Comparison of ENCODE assay signal across 24 cellular contexts in genomic region chr16:10834130-10834529, GRCh38. TPM values are rescaled to one million over a fixed set of nuclear protein-coding genes. Genes with fewer than 3 reads are reported as not detected.
DNase-seq lines count a peak whose midpoint lies in the region; ATAC-seq, FAIRE-seq and TF ChIP-seq lines count a peak whose summit lies in the region.
"Had no signal": no experiment of that assay in that cellular context is flagged by ENCODE, and none has a peak within 500 bp of the region (broad histone marks: within the 10 kb centered on the region; RNA-seq: fewer than 3 reads in every experiment).

No MANE protein-coding gene starts in this region.

- H3K4me1 ChIP-seq in Peyer's patch: peaks cover 0 to 9% (median 0%) of the 10 kb centered on the region in 4 donors
- no peaks in the 10 kb centered on the region for H3K4me1 ChIP-seq in A673 (ENCODE audit: insufficient read depth, low read length, poor library complexity, severe bottlenecking)

- peaks cover 3% of the 10 kb centered on the region for H3K36me3 Mint-ChIP-seq in memory B cell
- peaks cover 6% of the 10 kb centered on the region for H3K36me3 Mint-ChIP-seq in stimulated activated memory B cell treated with anti-CD40 and anti-IgM and Interleukin-4, amounts not matched to agents 10 μg/mL and 1 μg/mL and 100 μg/mL, for 72 hours

- peaks cover 25% of the 10 kb centered on the region for H3K4me1 Mint-ChIP-seq in memory B cell
- H3K4me1 Mint-ChIP-seq in stimulated activated memory B cell treated with anti-CD40 and anti-IgM and Interleukin-4, amounts not matched to agents 10 μg/mL and 1 μg/mL and 100 μg/mL, for 72 hours: peaks cover 74% of the 10 kb centered on the region

- POLR2A ChIA-PET in A673 (lab: Charles Lee; ENCODE audit: low non-redundant PET): no interaction called here

- BruUV-seq in A673 (replicated peaks; lab: Mats Ljungman, UMichigan): no TSS peak

- ATAC-seq in memory B cell (ENCODE audit: low read depth) (no peak), HG02981 (IDR thresholded peaks at IDR 0.05; ENCODE audit: unreplicated experiment) (no peak)
- no peak for ATAC-seq in stimulated activated memory B cell treated with anti-CD40 and anti-IgM and Interleukin-4, amounts not matched to agents 10 μg/mL and 1 μg/mL and 100 μg/mL, for 72 hours

- DNase-seq in GM12891 (ENCODE audit: insufficient read length, low spot score): no peak
- DNase-seq in Peyer's patch: peak in 2 of 3 donors; percentile 75 to 79
- DNase-seq in memory B cell (ENCODE audit: low spot score in 2 of 2): no peak
- DNase-seq in A673 (ENCODE audit: low spot score): no peak
- no peak for DNase-seq in NCI-H446 (lab: John Stamatoyannopoulos, UW)
- DNase-seq: CD4-positive, alpha-beta T cell; COR-L47; DMS79; GM23248; H9; HFFc6; Karpas-422; MV-4-11; NCI-H1105 treated with DMSO at 0.1 percent for 48 hours; NCI-H2029 treated with DMSO at 0.1 percent for 48 hours; NCI-H226; NCI-H524 treated with DMSO at 0.1 percent for 48 hours; SHP77 had no signal

- TF ChIP-seq CTCF in Peyer's patch (IDR thresholded peaks at IDR 0.05): no peak
- TF ChIP-seq CTCF in A673 (conservative IDR thresholded peaks at IDR 0.05; ENCODE audit: low read depth, low read length): no peak

- H3K27ac Mint-ChIP-seq in memory B cell: peak overlapping the region; percentile 32
- H3K27ac Mint-ChIP-seq in stimulated activated memory B cell treated with anti-CD40 and anti-IgM and Interleukin-4, amounts not matched to agents 10 μg/mL and 1 μg/mL and 100 μg/mL, for 72 hours: peak overlapping the region; percentile 71
- H3K27ac Mint-ChIP-seq: CD4-positive, alpha-beta T cell; HFFc6 had no signal

- H3K4me3 ChIP-seq in Peyer's patch (no peak overlapping the region), A673 (ENCODE audit: low read depth, low read length, poor library complexity, severe bottlenecking) (no peak overlapping the region)
- H3K4me3 ChIP-seq: BLaER1, GM23248, SK-N-MC had no signal

- H3K4me3 Mint-ChIP-seq in memory B cell: no peak overlapping the region
- no peak overlapping the region for H3K4me3 Mint-ChIP-seq in stimulated activated memory B cell treated with anti-CD40 and anti-IgM and Interleukin-4, amounts not matched to agents 10 μg/mL and 1 μg/mL and 100 μg/mL, for 72 hours
- H3K4me3 Mint-ChIP-seq: CD4-positive, alpha-beta T cell; H9; HFFc6 had no signal

- TF ChIP-seq POLR2A in GM12891 (IDR thresholded peaks at IDR 0.05; ENCODE audit: low read depth, low read length) (no peak), Peyer's patch (IDR thresholded peaks at IDR 0.05) (no peak)

- H3K27ac ChIP-seq in Peyer's patch (peak overlapping the region in 1 of 4 donors; percentile 26), A673 (ENCODE audit: low read depth, low read length, poor library complexity, severe bottlenecking) (no peak overlapping the region)
- H3K27ac ChIP-seq: BLaER1, GM23248, SK-N-MC had no signal

- peak; percentile 66 for FAIRE-seq in GM12891 (lab: Jason Lieb, UNC)

- H3K27me3 ChIP-seq in Peyer's patch (no peaks in the 10 kb centered on the region), A673 (replicated peaks; ENCODE audit: insufficient read depth, low read depth, low read length, poor library complexity) (peaks cover 11% of the 10 kb centered on the region)
- H3K27me3 ChIP-seq: BLaER1 had no signal

- CTCF ChIA-PET in A673 (lab: Charles Lee): no interaction called here

- intact Hi-C loops in A673 (cut with micrococcal nuclease; ENCODE audit: unreplicated experiment): no loop called here

- H3K27me3 Mint-ChIP-seq in memory B cell: no peaks in the 10 kb centered on the region
- H3K27me3 Mint-ChIP-seq in stimulated activated memory B cell treated with anti-CD40 and anti-IgM and Interleukin-4, amounts not matched to agents 10 μg/mL and 1 μg/mL and 100 μg/mL, for 72 hours: no peaks in the 10 kb centered on the region

- peaks cover 4% of the 10 kb centered on the region for H3K9me3 Mint-ChIP-seq in memory B cell
- H3K9me3 Mint-ChIP-seq in stimulated activated memory B cell treated with anti-CD40 and anti-IgM and Interleukin-4, amounts not matched to agents 10 μg/mL and 1 μg/mL and 100 μg/mL, for 72 hours: peaks cover 2% of the 10 kb centered on the region
- H3K9me3 Mint-ChIP-seq: HFFc6 had no signal

- H3K9me3 ChIP-seq in Peyer's patch: no peaks in the 10 kb centered on the region
- H3K9me3 ChIP-seq in A673 (ENCODE audit: low read depth, low read length, poor library complexity, severe bottlenecking): no peaks in the 10 kb centered on the region

- H3K36me3 ChIP-seq in Peyer's patch (no peaks in the 10 kb centered on the region), A673 (ENCODE audit: insufficient read depth, low read length, poor library complexity, severe bottlenecking) (no peaks in the 10 kb centered on the region)
- H3K36me3 ChIP-seq: BLaER1 had no signal

TF ChIP-seq in GM12891, 5 proteins besides CTCF, POLR2A, EP300 and RAD21:
- no peak for TF ChIP-seq TAF1 (IDR thresholded peaks at IDR 0.05; ENCODE audit: low read depth, low read length)
- no peak for TF ChIP-seq PAX5 (IDR thresholded peaks at IDR 0.05; ENCODE audit: insufficient read depth, low read length, severe bottlenecking)
- no peak for TF ChIP-seq POLR2AphosphoS5 (IDR thresholded peaks at IDR 0.05; ENCODE audit: low read depth, low read length)
- no peak for TF ChIP-seq SPI1 (IDR thresholded peaks at IDR 0.05; ENCODE audit: low read depth, low read length)
- TF ChIP-seq POU2F2 (IDR thresholded peaks at IDR 0.05; ENCODE audit: low read depth, low read length): no peak

RNA-seq across cellular contexts. Expression of gene TVP23A, which starts 15.5 kb away (rescaled TPM):
- polyA plus RNA-seq in GM12891 (2012; ENCODE audit: low read depth, missing spikeins): 3.5 TPM
- total RNA-seq in Peyer's patch: 1 to 10 TPM in 2 of 4 donors, not detected in 2; 1.1 to 3.3 TPM
- not detected in 2 replicates for total RNA-seq in A673 (2021)
- total RNA-seq: CD4-positive, alpha-beta T cell; GM23248; HFFc6; HT1080; RPMI7951 had no signal

RNA-seq across cellular contexts. Expression of gene CIITA, which starts 42.9 kb away (rescaled TPM):
- 63.6 TPM for polyA plus RNA-seq in GM12891 (2012; ENCODE audit: low read depth, missing spikeins)
- total RNA-seq in Peyer's patch (100 to 1,000 TPM in 1 of 4 donors, 10 to 100 TPM in 3; 27.7 to 107 (median 60.9) TPM), A673 (2021) (not detected in 2 replicates)
- total RNA-seq: GM23248, H9 had no signal

Comparison
In these comparisons a context has a peak if more than half of its experiments do, and no peak if none do; other contexts are left out.
1. DNase-seq: peak in Peyer's patch (2 of 3); none in GM12891 (single experiment), memory B cell (0 of 2), A673 (single experiment) and NCI-H446 (0 of 2).
2. RNA of gene CIITA, which starts 42.9 kb away (total RNA-seq): 27.7 to 107 TPM in Peyer's patch; not detected in A673; every median in the first group is over 10 times any median in the second.